ENCODE assay signal across 10 cellular contexts in genomic region chr4:17664755-17665154, GRCh38. TPM values are rescaled to one million over a fixed set of nuclear protein-coding genes. Genes with fewer than 3 reads are reported as not detected.
DNase-seq lines count a peak whose midpoint lies in the region; ATAC-seq and TF ChIP-seq lines count a peak whose summit lies in the region.
"Had no signal": no experiment of that assay in that cellular context is flagged by ENCODE, and none has a peak within 500 bp of the region (broad histone marks: within the 10 kb centered on the region; RNA-seq: fewer than 3 reads in every experiment).

No MANE protein-coding gene starts in this region.

- no peaks in the 10 kb centered on the region for H3K9me3 Mint-ChIP-seq in CD4-positive, CD25-positive, alpha-beta regulatory T cell

- no peaks in the 10 kb centered on the region for H3K9me2 ChIP-seq in GM23248 (ENCODE audit: insufficient read depth)

- no peaks in the 10 kb centered on the region for H3K36me3 ChIP-seq in CD4-positive, CD25-positive, alpha-beta regulatory T cell (ENCODE audit: control insufficient read depth, insufficient read depth, low read length)
- no peaks in the 10 kb centered on the region for H3K36me3 ChIP-seq in SJCRH30
- H3K36me3 ChIP-seq in GM23248 (ENCODE audit: low read depth), result no peaks in the 10 kb centered on the region
- H3K36me3 ChIP-seq in effector memory CD4-positive, alpha-beta T cell (ENCODE audit: control insufficient read depth, insufficient read depth, low read length), result no peaks in the 10 kb centered on the region

- H3K27ac Mint-ChIP-seq in CD4-positive, CD25-positive, alpha-beta regulatory T cell, result no peak overlapping the region

- H3K4me2 ChIP-seq in GM23248 (ENCODE audit: unreplicated experiment), result no peak overlapping the region

- in situ Hi-C loops in GM23248 (cut with MboI), result no loop called here

- WGBS in GM23248 (ENCODE audit: low coverage in 1 of 2, low lambda C conversion rate in 2 of 2, missing lambda C conversion rate in 2 of 2), 2 experiments, result 67 to 68% methylated on average over 4 of the region's 4 CpGs

- no peak overlapping the region for H3K27ac ChIP-seq in CD4-positive, CD25-positive, alpha-beta regulatory T cell (ENCODE audit: insufficient read depth, low read length, poor library complexity, severe bottlenecking)
- H3K27ac ChIP-seq in SJCRH30 (no peak overlapping the region), dorsolateral prefrontal cortex (no peak overlapping the region), GM23248 (no peak overlapping the region)
- no peak overlapping the region for H3K27ac ChIP-seq in effector memory CD4-positive, alpha-beta T cell (ENCODE audit: insufficient read depth, low read length, poor library complexity, severe bottlenecking)

- intact Hi-C loops in dorsolateral prefrontal cortex (cut with DNase I), result no loop called here
- intact Hi-C loops in cardiac septum (cut with DNase I), result no loop called here

- H3K4me1 ChIP-seq in CD4-positive, CD25-positive, alpha-beta regulatory T cell (ENCODE audit: control insufficient read depth, insufficient read depth, low read length, poor library complexity, severe bottlenecking), result no peaks in the 10 kb centered on the region
- H3K4me1 ChIP-seq in SJCRH30 (no peaks in the 10 kb centered on the region), GM23248 (ENCODE audit: insufficient read depth) (no peaks in the 10 kb centered on the region)
- H3K4me1 ChIP-seq in effector memory CD4-positive, alpha-beta T cell (ENCODE audit: control insufficient read depth, insufficient read depth, low read length, poor library complexity, severe bottlenecking), result no peaks in the 10 kb centered on the region

- H3K4me3 Mint-ChIP-seq in CD4-positive, CD25-positive, alpha-beta regulatory T cell, result no peak overlapping the region

- H3K9ac ChIP-seq in GM23248, result no peak overlapping the region

- H3K4me3 ChIP-seq in CD4-positive, CD25-positive, alpha-beta regulatory T cell (ENCODE audit: low read depth, low read length), result no peak overlapping the region
- H3K4me3 ChIP-seq in SJCRH30 (no peak overlapping the region), dorsolateral prefrontal cortex (no peak overlapping the region), GM23248 (no peak overlapping the region)
- H3K4me3 ChIP-seq in effector memory CD4-positive, alpha-beta T cell (ENCODE audit: insufficient read depth, low read depth, low read length, poor library complexity, severe bottlenecking), result no peak overlapping the region

- H3K27me3 Mint-ChIP-seq in CD4-positive, CD25-positive, alpha-beta regulatory T cell, result no peaks in the 10 kb centered on the region

- no peaks in the 10 kb centered on the region for H3K79me2 ChIP-seq in GM23248 (ENCODE audit: insufficient read depth)

- no peak overlapping the region for H2AFZ ChIP-seq in GM23248

- H3K9me3 ChIP-seq in CD4-positive, CD25-positive, alpha-beta regulatory T cell (ENCODE audit: control insufficient read depth in 2 of 2, low read length in 2 of 2), result no peaks in the 10 kb centered on the region
- no peaks in the 10 kb centered on the region for H3K9me3 ChIP-seq in SJCRH30 (replicated peaks)
- no peaks in the 10 kb centered on the region for H3K9me3 ChIP-seq in GM23248 (ENCODE audit: low read depth)
- H3K9me3 ChIP-seq in effector memory CD4-positive, alpha-beta T cell (ENCODE audit: control insufficient read depth, low read length), result no peaks in the 10 kb centered on the region

- H3F3A ChIP-seq in GM23248 (ENCODE audit: insufficient read depth), result no peaks in the 10 kb centered on the region

- TF ChIP-seq CTCF in dorsolateral prefrontal cortex (IDR thresholded peaks at IDR 0.05 in 54 of 56, conservative IDR thresholded peaks at IDR 0.05 in 2 of 56; ENCODE audit: low read depth in 1 of 56, partially characterized antibody in 56 of 56), result no peak

- no peaks in the 10 kb centered on the region for H3K36me3 Mint-ChIP-seq in CD4-positive, CD25-positive, alpha-beta regulatory T cell

- DNase-seq in CD4-positive, CD25-positive, alpha-beta regulatory T cell, result no peak
- DNase-seq in SJCRH30 (peak; percentile 29 to 56), dorsolateral prefrontal cortex (no peak), cardiac septum (ENCODE audit: low spot score) (no peak), GM23248 (no peak)
- no peak for DNase-seq in effector memory CD4-positive, alpha-beta T cell
- DNase-seq: C1 segment of cervical spinal cord, NCI-H1092 treated with DMSO at 0.1 percent for 48 hours had no signal

- H4K20me1 ChIP-seq in GM23248 (ENCODE audit: insufficient read depth), result no peaks in the 10 kb centered on the region

- ATAC-seq in CD4-positive, CD25-positive, alpha-beta regulatory T cell (ENCODE audit: low read depth in 2 of 2), result peak; percentile 14 to 28
- ATAC-seq in GM19395 (IDR thresholded peaks at IDR 0.05; ENCODE audit: unreplicated experiment) (peak; percentile 97), HG03103 (IDR thresholded peaks at IDR 0.05; ENCODE audit: low read depth, unreplicated experiment) (peak; percentile 93)

- H3K27me3 ChIP-seq in CD4-positive, CD25-positive, alpha-beta regulatory T cell (ENCODE audit: control insufficient read depth, insufficient read depth, low read length), result peaks cover 4% of the 10 kb centered on the region
- H3K27me3 ChIP-seq in SJCRH30, result no peaks in the 10 kb centered on the region
- no peaks in the 10 kb centered on the region for H3K27me3 ChIP-seq in dorsolateral prefrontal cortex
- H3K27me3 ChIP-seq in GM23248 (replicated peaks; ENCODE audit: insufficient read depth), result no peaks in the 10 kb centered on the region
- no peaks in the 10 kb centered on the region for H3K27me3 ChIP-seq in effector memory CD4-positive, alpha-beta T cell (replicated peaks; ENCODE audit: control insufficient read depth, insufficient read depth, low read length, poor library complexity, severe bottlenecking)

- H3K4me1 Mint-ChIP-seq in CD4-positive, CD25-positive, alpha-beta regulatory T cell, result no peaks in the 10 kb centered on the region

RNA-seq across cellular contexts. Expression of gene MED28, which starts 50.3 kb away (rescaled TPM):
- 61.6 TPM for total RNA-seq in CD4-positive, CD25-positive, alpha-beta regulatory T cell
- 10 to 100 TPM; 32.8 to 47.3 (median 44.9) TPM for polyA plus RNA-seq in CD4-positive, CD25-positive, alpha-beta regulatory T cell
- 39.2 and 43.7 TPM in 2 replicates for total RNA-seq in SJCRH30 (2014; rRNA removed; shearing (Covaris generic))
- total RNA-seq in dorsolateral prefrontal cortex, result 10 to 100 TPM; 42.6 to 89.2 (median 58.0) TPM
- total RNA-seq in cardiac septum, result 21.7 TPM
- 3.9 and 4.8 TPM in 2 replicates for total RNA-seq in GM23248 (2014; rRNA removed; shearing (Covaris generic))
- polyA plus RNA-seq in GM23248 (2016; fragmentation: Nextera tagmentation; extraction: Ambion mirVana), result 34.1 and 40.0 TPM in 2 replicates

Comparison
In these comparisons a context has a peak if more than half of its experiments do, and no peak if none do; other contexts are left out.
1. ATAC-seq: peak in every context shown above with its lines; median percentile 97 in GM19395; 93 in HG03103; 21 in CD4-positive, CD25-positive, alpha-beta regulatory T cell.
2. DNase-seq: peak in SJCRH30 (2 of 2); none in CD4-positive, CD25-positive, alpha-beta regulatory T cell (0 of 3), dorsolateral prefrontal cortex (0 of 10), cardiac septum (single experiment), GM23248 (single experiment) and effector memory CD4-positive, alpha-beta T cell (0 of 3).